15 cellular contexts compared by ENCODE assay signal in genomic region chr18:8162797-8163196, GRCh38.
DNase-seq lines count a peak whose midpoint lies in the region; ATAC-seq and TF ChIP-seq lines count a peak whose summit lies in the region.
"Had no signal": no experiment of that assay in that cellular context is flagged by ENCODE, and none has a peak within 500 bp of the region (broad histone marks: within the 10 kb centered on the region; RNA-seq: fewer than 3 reads in every experiment).

No MANE protein-coding gene starts in this region.

- H3K4me3 Mint-ChIP-seq in CD8-positive, alpha-beta T cell: no peak overlapping the region
- H3K4me3 Mint-ChIP-seq: activated CD4-positive, alpha-beta T cell treated with anti-CD3 and anti-CD28 coated beads, Interleukin-2, amount 10 ng/mL, durations not matched to agents 24 days and 14 days; activated T-helper 1 cell treated with anti-CD3 and anti-CD28 coated beads, Interleukin-12 subunit alpha, Interleukin-12 subunit beta, Interleukin-2, Interleukin-4 antibody, amounts not matched to agents 30 ng/mL and 10 ng/mL and 1 ng/mL, durations not matched to agents 14 hours and 24 hours and 36 hours; T-helper 1 cell treated with Interleukin-12 subunit alpha and Interleukin-12 subunit beta and Interleukin-4 antibody, amounts not matched to agents 30 μg/mL and 1 μg/mL, for 36 hours had no signal

- no peak for ATAC-seq in CD8-positive, alpha-beta T cell
- no peak for ATAC-seq in HG03175 (IDR thresholded peaks at IDR 0.05; ENCODE audit: unreplicated experiment)
- ATAC-seq: GM12878; stimulated activated naive CD8-positive, alpha-beta T cell treated with anti-CD3 and anti-CD28 coated beads, Interleukin-15, Interleukin-2, amounts not matched to agents 100 U/mL and 50 U/mL, for 24 hours had no signal

- no peak overlapping the region for H3K4me3 ChIP-seq in CD8-positive, alpha-beta T cell (ENCODE audit: low read depth, low read length)
- H3K4me3 ChIP-seq: GM12878, right lobe of liver had no signal

- no peaks in the 10 kb centered on the region for H3K27me3 ChIP-seq in CD8-positive, alpha-beta T cell (ENCODE audit: insufficient read depth, low read length)
- H3K27me3 ChIP-seq: right lobe of liver had no signal

- intact Hi-C loops in CD8-positive, alpha-beta T cell (cut with DNase I, micrococcal nuclease): no loop called here
- intact Hi-C loops in posterior cingulate gyrus (cut with DNase I): no loop called here

- H3K9me3 ChIP-seq in CD8-positive, alpha-beta T cell (ENCODE audit: low read length): no peaks in the 10 kb centered on the region
- H3K9me3 ChIP-seq: right lobe of liver had no signal

- H3K27ac ChIP-seq in RWPE1: peak overlapping the region; percentile 44
- no peak overlapping the region for H3K27ac ChIP-seq in CD8-positive, alpha-beta T cell (ENCODE audit: low read depth, low read length)
- H3K27ac ChIP-seq: right lobe of liver had no signal

- no peak for TF ChIP-seq CTCF in RWPE1 (conservative IDR thresholded peaks at IDR 0.05; ENCODE audit: low read depth)
- no peak for TF ChIP-seq CTCF in CD8-positive, alpha-beta T cell (IDR thresholded peaks at IDR 0.05)

- H3K27me3 Mint-ChIP-seq in CD8-positive, alpha-beta T cell (ENCODE audit: low read depth): no peaks in the 10 kb centered on the region
- H3K27me3 Mint-ChIP-seq: activated CD4-positive, alpha-beta T cell treated with anti-CD3 and anti-CD28 coated beads, Interleukin-2, amount 10 ng/mL, durations not matched to agents 24 days and 14 days had no signal

- POLR2A ChIA-PET in RWPE1 (lab: Yijun Ruan, JAX; ENCODE audit: low non-redundant PET): no interaction called here
- POLR2A ChIA-PET in CD8-positive, alpha-beta T cell (lab: Charles Lee): no interaction called here

- CTCF ChIA-PET in RWPE1 (lab: Yijun Ruan, JAX): no interaction called here
- CTCF ChIA-PET in CD8-positive, alpha-beta T cell (lab: Charles Lee): no interaction called here

- no peaks in the 10 kb centered on the region for H3K36me3 ChIP-seq in CD8-positive, alpha-beta T cell (ENCODE audit: insufficient read depth, low read length)
- H3K36me3 ChIP-seq: right lobe of liver had no signal

- H3K27ac Mint-ChIP-seq in CD8-positive, alpha-beta T cell: no peak overlapping the region
- H3K27ac Mint-ChIP-seq: activated CD4-positive, alpha-beta T cell treated with anti-CD3 and anti-CD28 coated beads, Interleukin-2, amount 10 ng/mL, durations not matched to agents 24 days and 14 days; activated T-helper 1 cell treated with anti-CD3 and anti-CD28 coated beads, Interleukin-12 subunit alpha, Interleukin-12 subunit beta, Interleukin-2, Interleukin-4 antibody, amounts not matched to agents 30 ng/mL and 10 ng/mL and 1 ng/mL, durations not matched to agents 14 hours and 24 hours and 36 hours; T-helper 1 cell treated with Interleukin-12 subunit alpha and Interleukin-12 subunit beta and Interleukin-4 antibody, amounts not matched to agents 30 μg/mL and 1 μg/mL, for 36 hours had no signal

- no peaks in the 10 kb centered on the region for H3K36me3 Mint-ChIP-seq in CD8-positive, alpha-beta T cell

- H3K4me1 Mint-ChIP-seq in CD8-positive, alpha-beta T cell (ENCODE audit: low read depth): no peaks in the 10 kb centered on the region
- H3K4me1 Mint-ChIP-seq: activated CD4-positive, alpha-beta T cell treated with anti-CD3 and anti-CD28 coated beads, Interleukin-2, amount 10 ng/mL, durations not matched to agents 24 days and 14 days had no signal

- DNase-seq in DMS53 (lab: John Stamatoyannopoulos, UW): peak; percentile 73
- DNase-seq in NCI-H146 (lab: John Stamatoyannopoulos, UW): peak; percentile 95
- DNase-seq in RWPE1 (ENCODE audit: low spot score): peak; percentile 12
- peak; percentile 2 for DNase-seq in kidney glomerular epithelial cell (lab: John Stamatoyannopoulos, UW)
- no peak for DNase-seq in CD8-positive, alpha-beta T cell
- DNase-seq in posterior cingulate gyrus: no peak
- DNase-seq in T-helper 2 cell: no peak
- DNase-seq: activated CD4-positive, alpha-beta T cell treated with anti-CD3 and anti-CD28 coated beads, Interleukin-2, amount 10 ng/mL, durations not matched to agents 24 days and 14 days; aorta; right lobe of liver; stimulated activated naive CD8-positive, alpha-beta T cell treated with anti-CD3 and anti-CD28 coated beads, Interleukin-15, Interleukin-2, amounts not matched to agents 100 U/mL and 50 U/mL, for 24 hours had no signal

- no peaks in the 10 kb centered on the region for H3K4me1 ChIP-seq in CD8-positive, alpha-beta T cell (ENCODE audit: insufficient read depth, low read length)
- H3K4me1 ChIP-seq: right lobe of liver had no signal

- no peaks in the 10 kb centered on the region for H3K9me3 Mint-ChIP-seq in CD8-positive, alpha-beta T cell
- H3K9me3 Mint-ChIP-seq: activated T-helper 1 cell treated with anti-CD3 and anti-CD28 coated beads, Interleukin-12 subunit alpha, Interleukin-12 subunit beta, Interleukin-2, Interleukin-4 antibody, amounts not matched to agents 30 ng/mL and 10 ng/mL and 1 ng/mL, durations not matched to agents 14 hours and 24 hours and 36 hours; T-helper 1 cell treated with Interleukin-12 subunit alpha and Interleukin-12 subunit beta and Interleukin-4 antibody, amounts not matched to agents 30 μg/mL and 1 μg/mL, for 36 hours had no signal

Comparison
In these comparisons a context has a peak if more than half of its experiments do, and no peak if none do; other contexts are left out.
1. DNase-seq: peak in DMS53 (single experiment), NCI-H146 (single experiment), RWPE1 (single experiment) and kidney glomerular epithelial cell (single experiment); none in CD8-positive, alpha-beta T cell (0 of 7), posterior cingulate gyrus (0 of 10) and T-helper 2 cell (0 of 5).